Comparison of ENCODE assay signal across 8 cellular contexts in genomic region chr6:20404641-20405032, GRCh38. TPM values are rescaled to one million over a fixed set of nuclear protein-coding genes. Genes with fewer than 3 reads are reported as not detected.
A peak's percentile ranks its signal among the peaks of the same experiment; 100 is the strongest.
DNase-seq lines count a peak whose midpoint lies in the region; ATAC-seq and TF ChIP-seq lines count a peak whose summit lies in the region.

No MANE protein-coding gene starts in this region.

- peaks cover 3% of the 10 kb centered on the region for H3K36me3 Mint-ChIP-seq in CD4-positive, CD25-positive, alpha-beta regulatory T cell

- H3K27ac ChIP-seq in CD4-positive, CD25-positive, alpha-beta regulatory T cell (ENCODE audit: insufficient read depth, low read length, poor library complexity, severe bottlenecking) = peak overlapping the region; percentile 92

- peak overlapping the region; percentile 94 to 98 (median 96) for H3K4me3 Mint-ChIP-seq in CD4-positive, CD25-positive, alpha-beta regulatory T cell

- no peak overlapping the region for H2AFZ ChIP-seq in neuron (ENCODE audit: low read depth, low read length)

- peak; percentile 75 for TF ChIP-seq CTCF in epithelial cell of proximal tubule (conservative IDR thresholded peaks at IDR 0.05; ENCODE audit: low read depth, low read length)

- H3K9me3 ChIP-seq in CD4-positive, CD25-positive, alpha-beta regulatory T cell (ENCODE audit: control insufficient read depth in 2 of 2, low read length in 2 of 2) = no peaks in the 10 kb centered on the region
- H3K9me3 ChIP-seq in neuron (ENCODE audit: low read length) = no peaks in the 10 kb centered on the region

- ATAC-seq in CD4-positive, CD25-positive, alpha-beta regulatory T cell (ENCODE audit: low read depth in 2 of 2) = peak; percentile 29 to 32
- peak; percentile 30 for ATAC-seq in GM19395 (IDR thresholded peaks at IDR 0.05; ENCODE audit: unreplicated experiment)

- peaks cover 68% of the 10 kb centered on the region for H3K4me1 ChIP-seq in CD4-positive, CD25-positive, alpha-beta regulatory T cell (ENCODE audit: control insufficient read depth, insufficient read depth, low read length, poor library complexity, severe bottlenecking)
- peaks cover 14% of the 10 kb centered on the region for H3K4me1 ChIP-seq in neuron (ENCODE audit: insufficient read depth, low read length)

- DNase-seq in CD4-positive, CD25-positive, alpha-beta regulatory T cell = peak; percentile 58 to 92 (median 76)
- DNase-seq in HK-2 (ENCODE audit: unreplicated experiment) = peak; percentile 63
- DNase-seq in NOMO-1 treated with dmso at 0.1 percent for 144 hours (lab: John Stamatoyannopoulos, UW; ENCODE audit: unreplicated experiment) = peak; percentile 66
- DNase-seq in activated CD8-positive, alpha-beta memory T cell treated with anti-CD3 and anti-CD28 coated beads for 48 hours (ENCODE audit: low read depth in 2 of 3, low spot score in 2 of 3) = peak; percentile 9 to 27 (median 26)
- no peak for DNase-seq in epithelial cell of proximal tubule (ENCODE audit: low read depth)
- peak; percentile 54 for DNase-seq in ureter (ENCODE audit: low spot score)

- no peaks in the 10 kb centered on the region for H3K36me3 ChIP-seq in CD4-positive, CD25-positive, alpha-beta regulatory T cell (ENCODE audit: control insufficient read depth, insufficient read depth, low read length)
- H3K36me3 ChIP-seq in neuron (ENCODE audit: insufficient read depth, low read length) = peaks cover 17% of the 10 kb centered on the region

- H3K4me1 Mint-ChIP-seq in CD4-positive, CD25-positive, alpha-beta regulatory T cell = peaks cover 35 to 74% (median 48%) of the 10 kb centered on the region in 4 donors

- no peaks in the 10 kb centered on the region for H3K27me3 ChIP-seq in CD4-positive, CD25-positive, alpha-beta regulatory T cell (ENCODE audit: control insufficient read depth, insufficient read depth, low read length)
- H3K27me3 ChIP-seq in neuron (ENCODE audit: insufficient read depth, low read length) = no peaks in the 10 kb centered on the region

- peak overlapping the region; percentile 93 for H3K4me3 ChIP-seq in CD4-positive, CD25-positive, alpha-beta regulatory T cell (ENCODE audit: low read depth, low read length)
- peak overlapping the region; percentile 67 for H3K4me3 ChIP-seq in epithelial cell of proximal tubule (ENCODE audit: low read depth, low read length)
- H3K4me3 ChIP-seq in neuron (ENCODE audit: low read length) = peak overlapping the region; percentile 67

- peak overlapping the region; percentile 84 to 97 (median 94) for H3K27ac Mint-ChIP-seq in CD4-positive, CD25-positive, alpha-beta regulatory T cell

- H3K27me3 Mint-ChIP-seq in CD4-positive, CD25-positive, alpha-beta regulatory T cell = no peaks in the 10 kb centered on the region

- no peaks in the 10 kb centered on the region for H3K9me3 Mint-ChIP-seq in CD4-positive, CD25-positive, alpha-beta regulatory T cell

RNA-seq across cellular contexts. Expression of gene E2F3, which starts 3.0 kb away (rescaled TPM):
- total RNA-seq in CD4-positive, CD25-positive, alpha-beta regulatory T cell = 14.0 TPM
- 1 to 10 TPM; 5.2 to 8.5 (median 7.1) TPM for polyA plus RNA-seq in CD4-positive, CD25-positive, alpha-beta regulatory T cell
- 12.5 and 13.1 TPM in 2 replicates for total RNA-seq in epithelial cell of proximal tubule
- total RNA-seq in ureter = 14.5 TPM
